In genomic region chr17:43832168-43832975, GRCh38 we compare ENCODE assay signal across 9 cellular contexts. TPM values are rescaled to one million over a fixed set of nuclear protein-coding genes. Genes with fewer than 3 reads are reported as not detected.
A peak's percentile ranks its signal among the peaks of the same experiment; 100 is the strongest.
DNase-seq lines count a peak whose midpoint lies in the region; ATAC-seq, FAIRE-seq and TF ChIP-seq lines count a peak whose summit lies in the region.
"Had no signal": no experiment of that assay in that cellular context is flagged by ENCODE, and none has a peak within 500 bp of the region (broad histone marks: within the 10 kb centered on the region; RNA-seq: fewer than 3 reads in every experiment).

No MANE protein-coding gene starts in this region.

- H3K36me3 ChIP-seq in SJSA1 = peaks cover 39% of the 10 kb centered on the region
- no peaks in the 10 kb centered on the region for H3K36me3 ChIP-seq in colonic mucosa
- H3K36me3 ChIP-seq in HepG2 (replicated peaks in 1 of 2; ENCODE audit: control insufficient read depth in 1 of 2, insufficient read depth in 2 of 2, low read length in 2 of 2) = no peaks in the 10 kb centered on the region

- peak overlapping the region; percentile 74 to 75 for H3K4me3 Mint-ChIP-seq in stimulated activated naive B cell treated with anti-CD40 and anti-IgM and Interleukin-4, amounts not matched to agents 10 μg/mL and 1 μg/mL and 100 μg/mL, for 72 hours

- BruUV-seq in HepG2 (replicated peaks; lab: Mats Ljungman, UMichigan) = no TSS peak

- no peaks in the 10 kb centered on the region for H4K20me1 ChIP-seq in HepG2 (ENCODE audit: insufficient read depth, low read length)

- TF ChIP-seq CTCF in 22Rv1 (IDR thresholded peaks at IDR 0.05) (peak; percentile 11; the same call in 1 of the 2 replicates), GM13977 (IDR thresholded peaks at IDR 0.05; ENCODE audit: extremely low read depth, insufficient read depth, missing control alignments) (no peak), colonic mucosa (IDR thresholded peaks at IDR 0.05) (no peak), HepG2 (CRISPR knock-in tag; IDR thresholded peaks at IDR 0.05) (peak; percentile 21)

- no peaks in the 10 kb centered on the region for H3K9me3 Mint-ChIP-seq in stimulated activated naive B cell treated with anti-CD40 and anti-IgM and Interleukin-4, amounts not matched to agents 10 μg/mL and 1 μg/mL and 100 μg/mL, for 72 hours

- H3K9ac ChIP-seq in colonic mucosa (ENCODE audit: low read depth in 2 of 2, low read length in 2 of 2) (peak overlapping the region; percentile 28 to 63), HepG2 (ENCODE audit: insufficient read depth, low read depth, low read length) (no peak overlapping the region)

- in situ Hi-C loops in GM13977 (cut with MboI; ENCODE audit: low pct_unique_long_range_greater_than_20kb, low sequenced_read_pairs, unreplicated experiment) (no loop called here), HepG2 (cut with HindIII; ENCODE audit: extremely low pct_ligation_motif_present, low pct_unique_long_range_greater_than_20kb) (no loop called here)

- peaks cover 62 to 80% of the 10 kb centered on the region in 2 donors for H3K27me3 Mint-ChIP-seq in stimulated activated naive B cell treated with anti-CD40 and anti-IgM and Interleukin-4, amounts not matched to agents 10 μg/mL and 1 μg/mL and 100 μg/mL, for 72 hours

- no peak for TF ChIP-seq POLR2A in HepG2 (IDR thresholded peaks at IDR 0.05; ENCODE audit: insufficient read depth in 1 of 2, low read depth in 2 of 2, low read length in 2 of 2)

- 0 out of 2 replicates have a peak, but pooled peaks cover 5% of the 10 kb centered on the region for H3K9me3 ChIP-seq in SJSA1 (replicated peaks)
- no peaks in the 10 kb centered on the region for H3K9me3 ChIP-seq in colonic mucosa
- H3K9me3 ChIP-seq in HepG2 (ENCODE audit: low read length) = no peaks in the 10 kb centered on the region

- no peak for TF ChIP-seq EP300 in HepG2 (IDR thresholded peaks at IDR 0.05; ENCODE audit: low read depth in 2 of 2, low read length in 2 of 2)
- TF ChIP-seq EP300 in HepG2 (CRISPR knock-in tag; IDR thresholded peaks at IDR 0.05; ENCODE audit: borderline replicate concordance) = no peak

- peaks cover 0 to 4% of the 10 kb centered on the region in 2 donors for H3K36me3 Mint-ChIP-seq in stimulated activated naive B cell treated with anti-CD40 and anti-IgM and Interleukin-4, amounts not matched to agents 10 μg/mL and 1 μg/mL and 100 μg/mL, for 72 hours

- peak overlapping the region; percentile 73 for H3K4me2 ChIP-seq in HepG2 (ENCODE audit: low read depth, low read length)

- H3K4me3 ChIP-seq in SJSA1 (peak overlapping the region; percentile 66), colonic mucosa (peak overlapping the region; percentile 72), HepG2 (replicated peaks in 1 of 3; ENCODE audit: insufficient read depth in 1 of 3, low read depth in 2 of 3, low read length in 3 of 3) (peak overlapping the region; percentile 50 to 73 (median 66); a peak in 5 of 6 replicates)

- FAIRE-seq in HepG2 (lab: Jason Lieb, UNC) = no peak
- FAIRE-seq: endometrium had no signal

- TF ChIP-seq RAD21 in HepG2 (CRISPR knock-in tag; IDR thresholded peaks at IDR 0.05) = no peak

- intact Hi-C loops in colonic mucosa (cut with DNase I) (no loop called here), HepG2 (cut with micrococcal nuclease; ENCODE audit: unreplicated experiment) (no loop called here)

- CTCF ChIA-PET in HepG2 (lab: Yijun Ruan, JAX; ENCODE audit: low intra/inter-chr PET ratio, low total read pairs) = no interaction called here

- WGBS in HepG2 (ENCODE audit: low lambda C conversion rate) = 72% methylated on average over 6 of the region's 51 CpGs

- H3K4me1 ChIP-seq in SJSA1 (replicated peaks) (peaks cover 11% of the 10 kb centered on the region), colonic mucosa (no peaks in the 10 kb centered on the region), HepG2 (ENCODE audit: insufficient read depth, low read length) (peaks cover 21% of the 10 kb centered on the region)

- ATAC-seq in HepG2 (peak; percentile 63), HG03439 (IDR thresholded peaks at IDR 0.05; ENCODE audit: unreplicated experiment) (no peak), HG02970 (IDR thresholded peaks at IDR 0.05; ENCODE audit: low FRiP score, unreplicated experiment) (no peak)
- peak; percentile 29 to 39 for ATAC-seq in stimulated activated naive B cell treated with anti-CD40 and anti-IgM and Interleukin-4, amounts not matched to agents 10 μg/mL and 1 μg/mL and 100 μg/mL, for 72 hours (replicated peaks)

- peak; percentile 40 for DNase-seq in GM13977 (ENCODE audit: low spot score)
- peak; percentile 62 to 83 for DNase-seq in SJSA1 (ENCODE audit: low read depth in 1 of 2, low spot score in 2 of 2)
- DNase-seq in colonic mucosa = peak; percentile 55
- peak; percentile 21 for DNase-seq in HepG2 (ENCODE audit: low spot score)
- DNase-seq in stimulated activated naive B cell treated with anti-CD40 and anti-IgM and Interleukin-4, amounts not matched to agents 10 μg/mL and 1 μg/mL and 100 μg/mL, for 72 hours = no peak

- H3K4me1 Mint-ChIP-seq in stimulated activated naive B cell treated with anti-CD40 and anti-IgM and Interleukin-4, amounts not matched to agents 10 μg/mL and 1 μg/mL and 100 μg/mL, for 72 hours = peaks cover 13 to 24% of the 10 kb centered on the region in 2 donors

- no peak overlapping the region for H2AFZ ChIP-seq in HepG2 (ENCODE audit: low read length)

- H3K27ac Mint-ChIP-seq in stimulated activated naive B cell treated with anti-CD40 and anti-IgM and Interleukin-4, amounts not matched to agents 10 μg/mL and 1 μg/mL and 100 μg/mL, for 72 hours = no peak overlapping the region

- H3K27ac ChIP-seq in 22Rv1 (peak overlapping the region; percentile 70), SJSA1 (no peak overlapping the region), colonic mucosa (peak overlapping the region; percentile 8), HepG2 (ENCODE audit: extremely low read length, insufficient read depth, low read length) (no peak overlapping the region)

- POLR2A ChIA-PET in HepG2 (lab: Yijun Ruan, JAX) = interaction anchor here (0.8 to 1.4 kb wide), 2 partner anchors 54 to 61 kb away, joined by 3 read pairs; partner anchors contain the start of gene DUSP3

- no peaks in the 10 kb centered on the region for H3K79me2 ChIP-seq in HepG2 (ENCODE audit: insufficient read depth, low read length)

- H3K27me3 ChIP-seq in SJSA1 (replicated peaks) (no peaks in the 10 kb centered on the region), colonic mucosa (no peaks in the 10 kb centered on the region), HepG2 (ENCODE audit: control insufficient read depth in 1 of 2, insufficient read depth in 2 of 2, low read length in 2 of 2) (peaks cover 3 to 35% of the 10 kb centered on the region in 2 experiments; a peak in 4 of 5 replicates)

RNA-seq across cellular contexts. Expression of gene MPP3, which starts 0.6 kb away (rescaled TPM):
- total RNA-seq in SJSA1 (2014; rRNA removed; shearing (Covaris generic)) = 2.4 and 6.4 TPM in 2 replicates
- total RNA-seq in colonic mucosa (1 to 10 TPM; 1.9 to 3.1 TPM), HepG2 (2016; rRNA removed; fragmentation: Illumina TruSeq; extraction: Trizol) (0.83 and 0.91 TPM in 2 replicates)
- total RNA-seq in HepG2 (2016; cell fraction: cytosol; rRNA removed; fragmentation: Illumina TruSeq; extraction: Trizol; ENCODE audit: low read depth) = 0.53 and 0.81 TPM in 2 replicates
- total RNA-seq in HepG2 (2016; cell fraction: insoluble cytoplasmic fraction; rRNA removed; fragmentation: Illumina TruSeq; extraction: Trizol) = 0.37 and 1.2 TPM in 2 replicates
- total RNA-seq in HepG2 (2016; cell fraction: membrane; rRNA removed; fragmentation: Illumina TruSeq; extraction: Trizol) = 0.62 and 0.65 TPM in 2 replicates
- total RNA-seq in HepG2 (2016; cell fraction: nucleus; rRNA removed; fragmentation: Illumina TruSeq; extraction: Trizol) = 2.3 and 3.0 TPM in 2 replicates
- 1.8 and 2.4 TPM in 2 replicates for polyA plus RNA-seq in HepG2 (2011; rRNA removed)
- polyA plus RNA-seq in HepG2 (2011; cell fraction: cytosol; rRNA removed) = 0.40 and 0.73 TPM in 2 replicates
- 8.8 and 12.8 TPM in 2 replicates for polyA plus RNA-seq in HepG2 (2011; cell fraction: nucleus; rRNA removed)
- polyA plus RNA-seq in HepG2 (2012) = 1.4 and 1.5 TPM in 2 replicates
- polyA plus RNA-seq in HepG2 (2016; cell fraction: cytosol; fragmentation: Illumina TruSeq; extraction: Trizol; ENCODE audit: low read depth) = 0.20 and 0.42 TPM in 2 replicates
- polyA plus RNA-seq in HepG2 (2016; cell fraction: insoluble cytoplasmic fraction; fragmentation: Illumina TruSeq; extraction: Trizol; ENCODE audit: low read depth) = 0.34 and 0.46 TPM in 2 replicates
- polyA plus RNA-seq in HepG2 (2016; cell fraction: membrane; fragmentation: Illumina TruSeq; extraction: Trizol; ENCODE audit: low read depth) = 0.26 and 0.42 TPM in 2 replicates
- 4.1 and 6.3 TPM in 2 replicates for polyA plus RNA-seq in HepG2 (2016; cell fraction: nucleus; fragmentation: Illumina TruSeq; extraction: Trizol; ENCODE audit: insufficient read depth, low read depth)
- polyA minus RNA-seq in HepG2 (2011; rRNA and poly(A)+ RNA removed; ENCODE audit: low replicate concordance) = 2.6 and 21.0 TPM in 2 replicates
- polyA minus RNA-seq in HepG2 (2011; cell fraction: cytosol; rRNA and poly(A)+ RNA removed) = 0.49 TPM in 1 of 2 replicates, not detected in the other
- 3.4 and 4.4 TPM in 2 replicates for polyA minus RNA-seq in HepG2 (2011; cell fraction: nucleus; rRNA and poly(A)+ RNA removed)

RNA-seq across cellular contexts. Expression of gene CD300LG, which starts 14.6 kb away (rescaled TPM):
- not detected in 2 replicates for total RNA-seq in SJSA1 (2014; rRNA removed; shearing (Covaris generic))
- total RNA-seq in colonic mucosa (under 1 TPM in 1 of 2 donors, not detected in 1; 0.32 TPM), HepG2 (2016; rRNA removed; fragmentation: Illumina TruSeq; extraction: Trizol) (not detected in 2 replicates)
- total RNA-seq in HepG2 (2016; cell fraction: cytosol; rRNA removed; fragmentation: Illumina TruSeq; extraction: Trizol; ENCODE audit: low read depth) = not detected in 2 replicates
- not detected in 2 replicates for total RNA-seq in HepG2 (2016; cell fraction: insoluble cytoplasmic fraction; rRNA removed; fragmentation: Illumina TruSeq; extraction: Trizol)
- total RNA-seq in HepG2 (2016; cell fraction: membrane; rRNA removed; fragmentation: Illumina TruSeq; extraction: Trizol) = not detected in 2 replicates
- total RNA-seq in HepG2 (2016; cell fraction: nucleus; rRNA removed; fragmentation: Illumina TruSeq; extraction: Trizol) = not detected in 2 replicates
- polyA plus RNA-seq in HepG2 (2011; rRNA removed) = not detected in 2 replicates
- polyA plus RNA-seq in HepG2 (2011; cell fraction: cytosol; rRNA removed) = not detected in 2 replicates
- not detected in 2 replicates for polyA plus RNA-seq in HepG2 (2011; cell fraction: nucleus; rRNA removed)
- not detected in 2 replicates for polyA plus RNA-seq in HepG2 (2012)
- polyA plus RNA-seq in HepG2 (2016; cell fraction: cytosol; fragmentation: Illumina TruSeq; extraction: Trizol; ENCODE audit: low read depth) = not detected in 2 replicates
- polyA plus RNA-seq in HepG2 (2016; cell fraction: insoluble cytoplasmic fraction; fragmentation: Illumina TruSeq; extraction: Trizol; ENCODE audit: low read depth) = not detected in 2 replicates
- not detected in 2 replicates for polyA plus RNA-seq in HepG2 (2016; cell fraction: membrane; fragmentation: Illumina TruSeq; extraction: Trizol; ENCODE audit: low read depth)
- polyA plus RNA-seq in HepG2 (2016; cell fraction: nucleus; fragmentation: Illumina TruSeq; extraction: Trizol; ENCODE audit: insufficient read depth, low read depth) = not detected in 2 replicates
- polyA minus RNA-seq in HepG2 (2011; rRNA and poly(A)+ RNA removed; ENCODE audit: low replicate concordance) = not detected in 2 replicates
- not detected in 2 replicates for polyA minus RNA-seq in HepG2 (2011; cell fraction: cytosol; rRNA and poly(A)+ RNA removed)
- polyA minus RNA-seq in HepG2 (2011; cell fraction: nucleus; rRNA and poly(A)+ RNA removed) = not detected in 2 replicates

RNA-seq across cellular contexts. Expression of gene CFAP97D1, which starts 52.1 kb away (rescaled TPM):
- total RNA-seq in SJSA1 (2014; rRNA removed; shearing (Covaris generic)) = not detected in 2 replicates
- not detected for total RNA-seq in colonic mucosa
- total RNA-seq in HepG2 (2016; rRNA removed; fragmentation: Illumina TruSeq; extraction: Trizol) = 0.02 TPM in 1 of 2 replicates, not detected in the other
- total RNA-seq in HepG2 (2016; cell fraction: cytosol; rRNA removed; fragmentation: Illumina TruSeq; extraction: Trizol; ENCODE audit: low read depth) = not detected in 2 replicates
- total RNA-seq in HepG2 (2016; cell fraction: insoluble cytoplasmic fraction; rRNA removed; fragmentation: Illumina TruSeq; extraction: Trizol) = not detected in 2 replicates
- 0.03 TPM in 1 of 2 replicates, not detected in the other for total RNA-seq in HepG2 (2016; cell fraction: membrane; rRNA removed; fragmentation: Illumina TruSeq; extraction: Trizol)
- not detected in 2 replicates for total RNA-seq in HepG2 (2016; cell fraction: nucleus; rRNA removed; fragmentation: Illumina TruSeq; extraction: Trizol)
- polyA plus RNA-seq in HepG2 (2011; rRNA removed) = not detected in 2 replicates
- 0.01 TPM in 1 of 2 replicates, not detected in the other for polyA plus RNA-seq in HepG2 (2011; cell fraction: cytosol; rRNA removed)
- polyA plus RNA-seq in HepG2 (2011; cell fraction: nucleus; rRNA removed) = not detected in 2 replicates
- not detected in 2 replicates for polyA plus RNA-seq in HepG2 (2012)
- polyA plus RNA-seq in HepG2 (2016; cell fraction: cytosol; fragmentation: Illumina TruSeq; extraction: Trizol; ENCODE audit: low read depth) = not detected in 2 replicates
- not detected in 2 replicates for polyA plus RNA-seq in HepG2 (2016; cell fraction: insoluble cytoplasmic fraction; fragmentation: Illumina TruSeq; extraction: Trizol; ENCODE audit: low read depth)
- polyA plus RNA-seq in HepG2 (2016; cell fraction: membrane; fragmentation: Illumina TruSeq; extraction: Trizol; ENCODE audit: low read depth) = not detected in 2 replicates
- not detected in 2 replicates for polyA plus RNA-seq in HepG2 (2016; cell fraction: nucleus; fragmentation: Illumina TruSeq; extraction: Trizol; ENCODE audit: insufficient read depth, low read depth)
- polyA minus RNA-seq in HepG2 (2011; rRNA and poly(A)+ RNA removed; ENCODE audit: low replicate concordance) = not detected in 2 replicates
- polyA minus RNA-seq in HepG2 (2011; cell fraction: cytosol; rRNA and poly(A)+ RNA removed) = not detected in 2 replicates
- 0.13 TPM in 1 of 2 replicates, not detected in the other for polyA minus RNA-seq in HepG2 (2011; cell fraction: nucleus; rRNA and poly(A)+ RNA removed)

RNA-seq across cellular contexts. Expression of gene DUSP3, which starts 53.6 kb away (rescaled TPM):
- 39.7 and 55.1 TPM in 2 replicates for total RNA-seq in SJSA1 (2014; rRNA removed; shearing (Covaris generic))
- total RNA-seq in colonic mucosa (10 to 100 TPM; 43.4 to 68.7 TPM), HepG2 (2016; rRNA removed; fragmentation: Illumina TruSeq; extraction: Trizol) (60.0 and 73.6 TPM in 2 replicates)
- 23.0 and 23.3 TPM in 2 replicates for total RNA-seq in HepG2 (2016; cell fraction: cytosol; rRNA removed; fragmentation: Illumina TruSeq; extraction: Trizol; ENCODE audit: low read depth)
- 59.0 and 65.1 TPM in 2 replicates for total RNA-seq in HepG2 (2016; cell fraction: insoluble cytoplasmic fraction; rRNA removed; fragmentation: Illumina TruSeq; extraction: Trizol)
- 67.6 and 70.6 TPM in 2 replicates for total RNA-seq in HepG2 (2016; cell fraction: membrane; rRNA removed; fragmentation: Illumina TruSeq; extraction: Trizol)
- total RNA-seq in HepG2 (2016; cell fraction: nucleus; rRNA removed; fragmentation: Illumina TruSeq; extraction: Trizol) = 43.1 and 45.5 TPM in 2 replicates
- polyA plus RNA-seq in HepG2 (2011; rRNA removed) = 71.5 and 77.4 TPM in 2 replicates
- polyA plus RNA-seq in HepG2 (2011; cell fraction: cytosol; rRNA removed) = 62.0 and 65.1 TPM in 2 replicates
- polyA plus RNA-seq in HepG2 (2011; cell fraction: nucleus; rRNA removed) = 124 and 143 TPM in 2 replicates
- polyA plus RNA-seq in HepG2 (2012) = 44.3 and 55.5 TPM in 2 replicates
- polyA plus RNA-seq in HepG2 (2016; cell fraction: cytosol; fragmentation: Illumina TruSeq; extraction: Trizol; ENCODE audit: low read depth) = 24.0 and 28.0 TPM in 2 replicates
- 87.5 and 94.5 TPM in 2 replicates for polyA plus RNA-seq in HepG2 (2016; cell fraction: insoluble cytoplasmic fraction; fragmentation: Illumina TruSeq; extraction: Trizol; ENCODE audit: low read depth)
- polyA plus RNA-seq in HepG2 (2016; cell fraction: membrane; fragmentation: Illumina TruSeq; extraction: Trizol; ENCODE audit: low read depth) = 57.3 and 59.6 TPM in 2 replicates
- polyA plus RNA-seq in HepG2 (2016; cell fraction: nucleus; fragmentation: Illumina TruSeq; extraction: Trizol; ENCODE audit: insufficient read depth, low read depth) = 64.9 and 69.6 TPM in 2 replicates
- polyA minus RNA-seq in HepG2 (2011; rRNA and poly(A)+ RNA removed; ENCODE audit: low replicate concordance) = 62.1 and 126 TPM in 2 replicates
- 57.0 and 66.2 TPM in 2 replicates for polyA minus RNA-seq in HepG2 (2011; cell fraction: cytosol; rRNA and poly(A)+ RNA removed)
- polyA minus RNA-seq in HepG2 (2011; cell fraction: nucleus; rRNA and poly(A)+ RNA removed) = 75.8 and 87.4 TPM in 2 replicates

Comparison
In these comparisons a context has a peak if more than half of its experiments do, and no peak if none do; other contexts are left out.
1. H3K27ac ChIP-seq: peak in 22Rv1 (single experiment) and colonic mucosa (single experiment); none in SJSA1 (single experiment) and HepG2 (single experiment).
2. CTCF ChIP-seq: peak in 22Rv1 (single experiment) and HepG2 (single experiment); none in GM13977 (single experiment) and colonic mucosa (single experiment).
3. ATAC-seq: peak in HepG2 (single experiment) and stimulated activated naive B cell treated with anti-CD40 and anti-IgM and Interleukin-4, amounts not matched to agents 10 μg/mL and 1 μg/mL and 100 μg/mL, for 72 hours (2 of 2); none in HG03439 (single experiment) and HG02970 (single experiment).
4. Peak in every context shown above with its lines, with median percentiles within 50 percentile points of each other: H3K4me3 ChIP-seq.